In genomic region chr17:27322026-27322425, GRCh38 we compare ENCODE assay signal across 19 cellular contexts. TPM values are rescaled to one million over a fixed set of nuclear protein-coding genes. Genes with fewer than 3 reads are reported as not detected.
A peak's percentile ranks its signal among the peaks of the same experiment; 100 is the strongest.
DNase-seq lines count a peak whose midpoint lies in the region; ATAC-seq and TF ChIP-seq lines count a peak whose summit lies in the region.
"Had no signal": no experiment of that assay in that cellular context is flagged by ENCODE, and none has a peak within 500 bp of the region (broad histone marks: within the 10 kb centered on the region; RNA-seq: fewer than 3 reads in every experiment).

No MANE protein-coding gene starts in this region.

- H3K4me1 ChIP-seq in left ventricle myocardium inferior (peaks cover 73% of the 10 kb centered on the region), uterus (peaks cover 9 to 18% of the 10 kb centered on the region in 2 donors)

- H3K27me3 ChIP-seq in left ventricle myocardium inferior (ENCODE audit: low read depth) (no peaks in the 10 kb centered on the region), uterus (no peaks in the 10 kb centered on the region)

- H3K4me3 ChIP-seq in left ventricle myocardium inferior (no peak overlapping the region), coronary artery (no peak overlapping the region), uterus (no peak overlapping the region)
- H3K4me3 ChIP-seq: GM12878, K562 had no signal

- intact Hi-C loops in left ventricle myocardium inferior (cut with micrococcal nuclease) (no loop called here), left ventricle myocardium superior (cut with micrococcal nuclease) (no loop called here), uterus (cut with DNase I; ENCODE audit: low total_unique reads) (no loop called here)

- TF ChIP-seq POLR2A in uterus (IDR thresholded peaks at IDR 0.05), result no peak

- ATAC-seq in left ventricle myocardium superior, result no peak
- ATAC-seq: GM12878, K562, Panc1, SK-N-SH treated with all-trans-retinoic acid at 6 μM for 48 hours had no signal

- peaks cover 7% of the 10 kb centered on the region for H3K36me3 ChIP-seq in left ventricle myocardium inferior
- no peaks in the 10 kb centered on the region for H3K36me3 ChIP-seq in uterus

- H3K9me3 ChIP-seq in left ventricle myocardium inferior (replicated peaks) (no peaks in the 10 kb centered on the region), uterus (no peaks in the 10 kb centered on the region)

- H3K27ac ChIP-seq in left ventricle myocardium inferior (replicated peaks), result peak overlapping the region; percentile 21
- H3K27ac ChIP-seq in coronary artery, result peak overlapping the region in 1 of 2 donors; percentile 47
- H3K27ac ChIP-seq in uterus, result peak overlapping the region in 1 of 2 donors; percentile 6

- no peak for TF ChIP-seq CTCF in left ventricle myocardium inferior (IDR thresholded peaks at IDR 0.05; ENCODE audit: borderline replicate concordance)
- no peak for TF ChIP-seq CTCF in coronary artery (IDR thresholded peaks at IDR 0.05)
- TF ChIP-seq CTCF in uterus (IDR thresholded peaks at IDR 0.05), result no peak

- DNase-seq in left ventricle myocardium inferior (no peak), left ventricle myocardium superior (no peak), coronary artery (ENCODE audit: low spot score) (peak; percentile 53), mucosa of gallbladder (ENCODE audit: low spot score) (peak; percentile 6), uterus (no peak), NCI-H2196 (lab: John Stamatoyannopoulos, UW; ENCODE audit: unreplicated experiment) (no peak)
- DNase-seq in stimulated activated CD4-positive, alpha-beta T cell treated with anti-CD3 and anti-CD28 coated beads, Interleukin-12 subunit alpha, Interleukin-12 subunit beta, amount 100 ng/mL, for 4 hours, result no peak
- DNase-seq: H7, HFFc6, MM.1S, NCI-H1048, NCI-H1436 treated with DMSO at 0.1 percent for 48 hours, NCI-H345, NCI-H524, NCI-H774 had no signal

RNA-seq across cellular contexts. Expression of gene WSB1, which starts 28.1 kb away (rescaled TPM):
- total RNA-seq in left ventricle myocardium inferior (53.3 TPM), left ventricle myocardium superior (47.9 TPM), mucosa of gallbladder (177 TPM), uterus (100 to 1,000 TPM; 140 to 421 (median 354) TPM)

Comparison
In these comparisons a context has a peak if more than half of its experiments do, and no peak if none do; other contexts are left out.
1. DNase-seq: peak in coronary artery (single experiment) and mucosa of gallbladder (single experiment); none in left ventricle myocardium inferior (single experiment), left ventricle myocardium superior (single experiment), uterus (0 of 2), stimulated activated CD4-positive, alpha-beta T cell treated with anti-CD3 and anti-CD28 coated beads, Interleukin-12 subunit alpha, Interleukin-12 subunit beta, amount 100 ng/mL, for 4 hours (single experiment) and NCI-H2196 (single experiment).